In genomic region chr15:71455878-71456277, GRCh38 we compare ENCODE assay signal across 1 cellular context.
TF ChIP-seq lines count a peak whose summit lies in the region.

No MANE protein-coding gene starts in this region.

TF ChIP-seq in HepG2, 621 proteins besides CTCF, POLR2A, EP300 and RAD21 (continued from another document and continues in another):
- TF ChIP-seq, protein P1, sequence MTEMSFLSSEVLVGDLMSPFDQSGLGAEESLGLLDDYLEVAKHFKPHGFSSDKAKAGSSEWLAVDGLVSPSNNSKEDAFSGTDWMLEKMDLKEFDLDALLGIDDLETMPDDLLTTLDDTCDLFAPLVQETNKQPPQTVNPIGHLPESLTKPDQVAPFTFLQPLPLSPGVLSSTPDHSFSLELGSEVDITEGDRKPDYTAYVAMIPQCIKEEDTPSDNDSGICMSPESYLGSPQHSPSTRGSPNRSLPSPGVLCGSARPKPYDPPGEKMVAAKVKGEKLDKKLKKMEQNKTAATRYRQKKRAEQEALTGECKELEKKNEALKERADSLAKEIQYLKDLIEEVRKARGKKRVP (CRISPR knock-in tag; IDR thresholded peaks at IDR 0.05): peak in 1 of 2 experiments; percentile 47; a peak in 1 of 4 replicates
- TF ChIP-seq ZNF616 (CRISPR knock-in tag; IDR thresholded peaks at IDR 0.05; ENCODE audit: low read depth): no peak
- TF ChIP-seq ZIK1 (CRISPR knock-in tag; IDR thresholded peaks at IDR 0.05; ENCODE audit: borderline replicate concordance, low read depth): no peak
- 0 out of 2 replicates have a peak, but pooled peaks have one; percentile 30 for TF ChIP-seq HOMEZ (CRISPR knock-in tag; IDR thresholded peaks at IDR 0.05; ENCODE audit: low read depth)
- TF ChIP-seq PCBP1 (IDR thresholded peaks at IDR 0.05; ENCODE audit: borderline replicate concordance, low read depth, low read length): no peak
- no peak for TF ChIP-seq ZNF800 (CRISPR knock-in tag; IDR thresholded peaks at IDR 0.05)
- TF ChIP-seq CBX2 (IDR thresholded peaks at IDR 0.05; ENCODE audit: low read depth, low read length): no peak
- no peak for TF ChIP-seq CBX2 (CRISPR knock-in tag; IDR thresholded peaks at IDR 0.05; ENCODE audit: low read depth)
- no peak; the same call in 1 of the 2 replicates for TF ChIP-seq ZNF703 (CRISPR knock-in tag; IDR thresholded peaks at IDR 0.05; ENCODE audit: borderline replicate concordance)
- TF ChIP-seq, protein P2, sequence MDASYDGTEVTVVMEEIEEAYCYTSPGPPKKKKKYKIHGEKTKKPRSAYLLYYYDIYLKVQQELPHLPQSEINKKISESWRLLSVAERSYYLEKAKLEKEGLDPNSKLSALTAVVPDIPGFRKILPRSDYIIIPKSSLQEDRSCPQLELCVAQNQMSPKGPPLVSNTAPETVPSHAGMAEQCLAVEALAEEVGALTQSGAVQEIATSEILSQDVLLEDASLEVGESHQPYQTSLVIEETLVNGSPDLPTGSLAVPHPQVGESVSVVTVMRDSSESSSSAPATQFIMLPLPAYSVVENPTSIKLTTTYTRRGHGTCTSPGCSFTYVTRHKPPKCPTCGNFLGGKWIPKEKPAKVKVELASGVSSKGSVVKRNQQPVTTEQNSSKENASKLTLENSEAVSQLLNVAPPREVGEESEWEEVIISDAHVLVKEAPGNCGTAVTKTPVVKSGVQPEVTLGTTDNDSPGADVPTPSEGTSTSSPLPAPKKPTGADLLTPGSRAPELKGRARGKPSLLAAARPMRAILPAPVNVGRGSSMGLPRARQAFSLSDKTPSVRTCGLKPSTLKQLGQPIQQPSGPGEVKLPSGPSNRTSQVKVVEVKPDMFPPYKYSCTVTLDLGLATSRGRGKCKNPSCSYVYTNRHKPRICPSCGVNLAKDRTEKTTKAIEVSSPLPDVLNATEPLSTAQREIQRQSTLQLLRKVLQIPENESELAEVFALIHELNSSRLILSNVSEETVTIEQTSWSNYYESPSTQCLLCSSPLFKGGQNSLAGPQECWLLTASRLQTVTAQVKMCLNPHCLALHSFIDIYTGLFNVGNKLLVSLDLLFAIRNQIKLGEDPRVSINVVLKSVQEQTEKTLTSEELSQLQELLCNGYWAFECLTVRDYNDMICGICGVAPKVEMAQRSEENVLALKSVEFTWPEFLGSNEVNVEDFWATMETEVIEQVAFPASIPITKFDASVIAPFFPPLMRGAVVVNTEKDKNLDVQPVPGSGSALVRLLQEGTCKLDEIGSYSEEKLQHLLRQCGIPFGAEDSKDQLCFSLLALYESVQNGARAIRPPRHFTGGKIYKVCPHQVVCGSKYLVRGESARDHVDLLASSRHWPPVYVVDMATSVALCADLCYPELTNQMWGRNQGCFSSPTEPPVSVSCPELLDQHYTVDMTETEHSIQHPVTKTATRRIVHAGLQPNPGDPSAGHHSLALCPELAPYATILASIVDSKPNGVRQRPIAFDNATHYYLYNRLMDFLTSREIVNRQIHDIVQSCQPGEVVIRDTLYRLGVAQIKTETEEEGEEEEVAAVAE (CRISPR knock-in tag; IDR thresholded peaks at IDR 0.05; ENCODE audit: borderline replicate concordance): no peak
- TF ChIP-seq GLI4 (CRISPR knock-in tag; IDR thresholded peaks at IDR 0.05; ENCODE audit: borderline replicate concordance): no peak
- no peak for TF ChIP-seq AKAP8 (CRISPR knock-in tag; IDR thresholded peaks at IDR 0.05)
- no peak for TF ChIP-seq ZNF670 (CRISPR knock-in tag; IDR thresholded peaks at IDR 0.05; ENCODE audit: borderline replicate concordance)
- TF ChIP-seq, protein P3, sequence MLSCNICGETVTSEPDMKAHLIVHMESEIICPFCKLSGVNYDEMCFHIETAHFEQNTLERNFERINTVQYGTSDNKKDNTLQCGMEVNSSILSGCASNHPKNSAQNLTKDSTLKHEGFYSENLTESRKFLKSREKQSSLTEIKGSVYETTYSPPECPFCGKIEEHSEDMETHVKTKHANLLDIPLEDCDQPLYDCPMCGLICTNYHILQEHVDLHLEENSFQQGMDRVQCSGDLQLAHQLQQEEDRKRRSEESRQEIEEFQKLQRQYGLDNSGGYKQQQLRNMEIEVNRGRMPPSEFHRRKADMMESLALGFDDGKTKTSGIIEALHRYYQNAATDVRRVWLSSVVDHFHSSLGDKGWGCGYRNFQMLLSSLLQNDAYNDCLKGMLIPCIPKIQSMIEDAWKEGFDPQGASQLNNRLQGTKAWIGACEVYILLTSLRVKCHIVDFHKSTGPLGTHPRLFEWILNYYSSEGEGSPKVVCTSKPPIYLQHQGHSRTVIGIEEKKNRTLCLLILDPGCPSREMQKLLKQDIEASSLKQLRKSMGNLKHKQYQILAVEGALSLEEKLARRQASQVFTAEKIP (CRISPR knock-in tag; IDR thresholded peaks at IDR 0.05; ENCODE audit: borderline replicate concordance): no peak
- no peak for TF ChIP-seq ZSCAN20 (CRISPR knock-in tag; IDR thresholded peaks at IDR 0.05; ENCODE audit: borderline replicate concordance)
- TF ChIP-seq MAFF (IDR thresholded peaks at IDR 0.05; ENCODE audit: low read depth, low read length): no peak
- TF ChIP-seq KAT2B (IDR thresholded peaks at IDR 0.05; ENCODE audit: borderline replicate concordance, low read depth, low read length): no peak
- TF ChIP-seq NR2F2 (IDR thresholded peaks at IDR 0.05; ENCODE audit: borderline replicate concordance, low read depth): peak; percentile 99
- TF ChIP-seq ZNF331 (CRISPR knock-in tag; IDR thresholded peaks at IDR 0.05): peak; percentile 10; the same call in 1 of the 2 replicates
- TF ChIP-seq ZNF543 (CRISPR knock-in tag; IDR thresholded peaks at IDR 0.05): no peak
- TF ChIP-seq DNMT1 (CRISPR knock-in tag; IDR thresholded peaks at IDR 0.05): no peak
- no peak for TF ChIP-seq ZBTB7A (CRISPR knock-in tag; IDR thresholded peaks at IDR 0.05)
- peak; percentile 82 for TF ChIP-seq NCOA2 (CRISPR knock-in tag; IDR thresholded peaks at IDR 0.05)
- TF ChIP-seq MATR3 (CRISPR knock-in tag; IDR thresholded peaks at IDR 0.05): no peak
- no peak for TF ChIP-seq ARNTL (CRISPR knock-in tag; IDR thresholded peaks at IDR 0.05)
- TF ChIP-seq ZNF839 (CRISPR knock-in tag; IDR thresholded peaks at IDR 0.05; ENCODE audit: borderline replicate concordance): no peak
- TF ChIP-seq ZNF619 (CRISPR knock-in tag; IDR thresholded peaks at IDR 0.05): no peak
- peak; percentile 92; the same call in 1 of the 2 replicates for TF ChIP-seq RXRA (CRISPR knock-in tag; IDR thresholded peaks at IDR 0.05)
- TF ChIP-seq, protein P4, sequence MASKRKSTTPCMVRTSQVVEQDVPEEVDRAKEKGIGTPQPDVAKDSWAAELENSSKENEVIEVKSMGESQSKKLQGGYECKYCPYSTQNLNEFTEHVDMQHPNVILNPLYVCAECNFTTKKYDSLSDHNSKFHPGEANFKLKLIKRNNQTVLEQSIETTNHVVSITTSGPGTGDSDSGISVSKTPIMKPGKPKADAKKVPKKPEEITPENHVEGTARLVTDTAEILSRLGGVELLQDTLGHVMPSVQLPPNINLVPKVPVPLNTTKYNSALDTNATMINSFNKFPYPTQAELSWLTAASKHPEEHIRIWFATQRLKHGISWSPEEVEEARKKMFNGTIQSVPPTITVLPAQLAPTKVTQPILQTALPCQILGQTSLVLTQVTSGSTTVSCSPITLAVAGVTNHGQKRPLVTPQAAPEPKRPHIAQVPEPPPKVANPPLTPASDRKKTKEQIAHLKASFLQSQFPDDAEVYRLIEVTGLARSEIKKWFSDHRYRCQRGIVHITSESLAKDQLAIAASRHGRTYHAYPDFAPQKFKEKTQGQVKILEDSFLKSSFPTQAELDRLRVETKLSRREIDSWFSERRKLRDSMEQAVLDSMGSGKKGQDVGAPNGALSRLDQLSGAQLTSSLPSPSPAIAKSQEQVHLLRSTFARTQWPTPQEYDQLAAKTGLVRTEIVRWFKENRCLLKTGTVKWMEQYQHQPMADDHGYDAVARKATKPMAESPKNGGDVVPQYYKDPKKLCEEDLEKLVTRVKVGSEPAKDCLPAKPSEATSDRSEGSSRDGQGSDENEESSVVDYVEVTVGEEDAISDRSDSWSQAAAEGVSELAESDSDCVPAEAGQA (IDR thresholded peaks at IDR 0.05; ENCODE audit: low read depth): no peak
- TF ChIP-seq, protein P4 (CRISPR knock-in tag; IDR thresholded peaks at IDR 0.05; ENCODE audit: borderline replicate concordance): no peak
- TF ChIP-seq ZMYM4 (CRISPR knock-in tag; IDR thresholded peaks at IDR 0.05): no peak
- TF ChIP-seq ZKSCAN8 (CRISPR knock-in tag; IDR thresholded peaks at IDR 0.05; ENCODE audit: borderline replicate concordance): no peak
- TF ChIP-seq ELF3 (CRISPR knock-in tag; IDR thresholded peaks at IDR 0.05): peak; percentile 89
- TF ChIP-seq AFF4 (CRISPR knock-in tag; IDR thresholded peaks at IDR 0.05): no peak
- no peak for TF ChIP-seq ZBTB8A (CRISPR knock-in tag; IDR thresholded peaks at IDR 0.05; ENCODE audit: borderline replicate concordance, low read depth)
- TF ChIP-seq FLYWCH1 (CRISPR knock-in tag; IDR thresholded peaks at IDR 0.05): no peak
